40 cellular contexts compared by ENCODE assay signal in the genomic region with DNA sequence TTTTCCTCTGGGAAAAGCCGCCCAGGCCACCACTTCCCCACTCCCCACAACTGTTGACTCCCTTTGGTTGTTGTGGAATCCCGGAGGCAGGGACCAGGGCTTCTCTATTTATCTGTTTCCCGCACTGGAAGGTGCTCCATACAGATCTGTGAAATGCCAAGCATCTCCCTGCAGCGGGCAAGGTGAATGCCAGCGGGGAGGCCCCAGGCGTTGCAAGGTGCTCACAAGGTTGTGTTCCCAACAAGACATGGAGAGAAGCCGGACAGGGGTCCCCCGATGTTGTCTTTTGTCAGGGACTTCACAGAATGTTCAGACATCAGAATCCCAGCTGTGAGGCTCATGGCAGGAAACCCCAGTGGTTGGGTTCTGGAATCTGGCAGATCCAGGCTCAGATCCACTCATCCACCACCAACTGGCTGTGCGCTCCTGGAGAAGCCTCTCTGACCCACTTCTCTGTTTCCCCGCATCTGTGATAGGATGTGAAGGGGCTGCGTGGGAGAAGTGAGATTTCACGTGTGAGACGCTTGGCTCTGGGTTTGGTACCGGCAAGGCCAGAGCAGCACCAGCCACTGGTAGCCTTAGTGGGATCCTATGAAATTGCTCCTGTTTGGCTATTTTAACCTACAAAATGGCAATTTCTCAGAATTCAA. TPM values are rescaled to one million over a fixed set of nuclear protein-coding genes. Genes with fewer than 3 reads are reported as not detected.
"Had no signal": no experiment of that assay in that cellular context is flagged by ENCODE, and none has a peak within 500 bp of the region (broad histone marks: within the 10 kb centered on the region; RNA-seq: fewer than 3 reads in every experiment).

No MANE protein-coding gene starts in this region.

- H3K4me2 ChIP-seq: hepatocyte, smooth muscle cell had no signal

- H3K4me1 ChIP-seq: heart right ventricle, left lung, lower lobe of right lung, pancreas, right atrium auricular region, right lobe of liver, tibial nerve, upper lobe of left lung, vagina had no signal

- H2AFZ ChIP-seq: hepatocyte had no signal

- H3K27ac ChIP-seq: heart right ventricle, hepatocyte, left lung, lower lobe of right lung, pancreas, right atrium auricular region, right lobe of liver, tibial nerve, upper lobe of left lung, vagina had no signal

- DNase-seq: heart right ventricle; immature natural killer cell; kidney; left colon; left lung; lower lobe of right lung; mammary epithelial cell; mesendoderm; midbrain; mucosa of descending colon; naive thymus-derived CD4-positive, alpha-beta T cell; nucleus accumbens; pancreas; right lobe of liver; stimulated activated CD4-positive, alpha-beta T cell treated with anti-CD3 and anti-CD28 coated beads, Interleukin-12 subunit alpha, Interleukin-12 subunit beta, amount 100 ng/mL, for 4 hours; stimulated activated CD4-positive, alpha-beta T cell treated with anti-CD3 and anti-CD28 coated beads, Interleukin-15, amount 100 ng/mL, for 24 hours; stimulated activated CD4-positive, alpha-beta T cell treated with anti-CD3 and anti-CD28 coated beads, Interleukin-2, amount 100 ng/mL, for 24 hours; stimulated activated CD4-positive, alpha-beta T cell treated with anti-CD3 and anti-CD28 coated beads, Interleukin-4, amount 100 ng/mL, for 24 hours; stimulated activated naive CD4-positive, alpha-beta T cell treated with Interleukin-2 at 50 U/mL for 16 hours; stimulated activated naive CD8-positive, alpha-beta T cell treated with anti-CD3 and anti-CD28 coated beads, Interleukin-15, amount 100 ng/mL, for 72 hours; substantia nigra; upper lobe of left lung had no signal

- H3K27me3 ChIP-seq: hepatocyte, left lung, pancreas, right atrium auricular region, right lobe of liver, tibial nerve, upper lobe of left lung, vagina had no signal

- H3K9me3 ChIP-seq: heart right ventricle, left lung, lower lobe of right lung, mucosa of descending colon, pancreas, right atrium auricular region, right lobe of liver, tibial nerve, upper lobe of left lung, vagina had no signal

- H3K36me3 ChIP-seq: heart right ventricle, left lung, lower lobe of right lung, pancreas, right atrium auricular region, right lobe of liver, tibial nerve, upper lobe of left lung, vagina had no signal

- ATAC-seq: heart right ventricle; left colon; left lung; lower lobe of right lung; mucosa of descending colon; naive thymus-derived CD4-positive, alpha-beta T cell; natural killer cell treated with Interleukin-12 subunit alpha and Interleukin-12 subunit beta and Interleukin-15 and Interleukin-18, amount 100 ng/mL, for 72 hours; pancreas; right lobe of liver; stimulated activated memory B cell treated with anti-CD40 and anti-IgM and Interleukin-4, amounts not matched to agents 10 μg/mL and 1 μg/mL and 100 μg/mL, for 72 hours; stimulated activated naive CD8-positive, alpha-beta T cell treated with anti-CD3 and anti-CD28 coated beads, Interleukin-15, amount 100 ng/mL, for 72 hours had no signal

- H3K4me3 ChIP-seq: heart right ventricle, hepatocyte, left lung, lower lobe of right lung, mucosa of descending colon, pancreas, right atrium auricular region, right lobe of liver, smooth muscle cell, tibial nerve, upper lobe of left lung, vagina had no signal

RNA-seq across cellular contexts. Expression of a gene that starts 8.6 kb away (rescaled TPM):
- total RNA-seq: heart right ventricle; hepatocyte; kidney; left colon; left lung; liver; lower lobe of right lung; mammary epithelial cell; mucosa of descending colon; myocyte; naive thymus-derived CD4-positive, alpha-beta T cell; natural killer cell treated with Interleukin-12 subunit alpha and Interleukin-12 subunit beta and Interleukin-15 and Interleukin-18, amount 100 ng/mL, for 72 hours; osteoblast; pancreas; progenitor cell of endocrine pancreas; pulmonary artery endothelial cell; renal cortical epithelial cell; right atrium auricular region; right lobe of liver; skeletal muscle tissue; temporal lobe; tibial nerve; upper lobe of left lung; urinary bladder; vagina had no signal
- polyA plus RNA-seq: heart right ventricle; hepatocyte; immature natural killer cell; liver; mammary epithelial cell; naive thymus-derived CD4-positive, alpha-beta T cell; neural cell; pancreas; smooth muscle cell; thymus; urinary bladder had no signal

RNA-seq across cellular contexts. Expression of a gene that starts 10.8 kb away (rescaled TPM):
- total RNA-seq: naive thymus-derived CD4-positive, alpha-beta T cell; natural killer cell treated with Interleukin-12 subunit alpha and Interleukin-12 subunit beta and Interleukin-15 and Interleukin-18, amount 100 ng/mL, for 72 hours; osteoblast; smooth muscle cell had no signal
- polyA plus RNA-seq: immature natural killer cell; naive thymus-derived CD4-positive, alpha-beta T cell had no signal

RNA-seq across cellular contexts. Expression of a gene that starts 36.3 kb away (rescaled TPM):
- polyA plus RNA-seq: neural cell had no signal
